In genomic region chr9:130242270-130243014, GRCh38 we compare ENCODE assay signal across 1 cellular context.
TF ChIP-seq lines count a peak whose summit lies in the region.

No MANE protein-coding gene starts in this region.

TF ChIP-seq in HEK293, 187 proteins besides CTCF, POLR2A, EP300 and RAD21 (continued from another document):
- TF ChIP-seq HIC1 (tag by site-specific recombination; IDR thresholded peaks at IDR 0.05) (no peak), ZNF211 (tag by site-specific recombination; IDR thresholded peaks at IDR 0.05; ENCODE audit: low read depth) (no peak), ZBTB8A (tag by site-specific recombination; IDR thresholded peaks at IDR 0.05) (no peak), ZNF610 (tag by site-specific recombination; IDR thresholded peaks at IDR 0.05; ENCODE audit: borderline replicate concordance) (no peak), ZNF626 (tag by site-specific recombination; IDR thresholded peaks at IDR 0.05) (no peak)
